Comparison of ENCODE assay signal across 8 cellular contexts in genomic region chr11:62841361-62842170, GRCh38. TPM values are rescaled to one million over a fixed set of nuclear protein-coding genes. Genes with fewer than 3 reads are reported as not detected.
A peak's percentile ranks its signal among the peaks of the same experiment; 100 is the strongest.
DNase-seq lines count a peak whose midpoint lies in the region; ATAC-seq, FAIRE-seq and TF ChIP-seq lines count a peak whose summit lies in the region.

No MANE protein-coding gene starts in this region.

- RAD21 ChIA-PET in GM12878 (lab: Charles Lee; ENCODE audit: unreplicated experiment), result interaction anchor here (0.9 to 2.9 kb wide), 13 partner anchors 10 to 286 kb away, joined by 3 to 31 read pairs (median 4); partner anchors contain the start of genes HNRNPUL2, POLR2G, STX5 and TMEM179B

- H2AFZ ChIP-seq in GM12878 (ENCODE audit: control insufficient read depth, low read depth, low read length), result peak overlapping the region; percentile 90

- WGBS in GM12878 (ENCODE audit: insufficient coverage, insufficient replicate concordance, low lambda C conversion rate, missing lambda C conversion rate), result under 1% methylated on average over 33 of the region's 33 CpGs

- peak; percentile 75 for DNase-seq in NK-92 treated with Interleukin-12 subunit alpha and Interleukin-12 subunit beta, amount 100 ng/mL, for 24 hours (lab: John Stamatoyannopoulos, UW)
- no peak for DNase-seq in NK-92 (lab: John Stamatoyannopoulos, UW; ENCODE audit: unreplicated experiment)
- DNase-seq in NCI-H187 treated with DMSO at 0.1 percent for 48 hours (lab: John Stamatoyannopoulos, UW), result peak; percentile 90
- peak; percentile 67 for DNase-seq in T-helper 9 cell
- DNase-seq in GM12878 (ENCODE audit: low read depth, low spot score), result peak; percentile 100
- DNase-seq in iPS DF 19.7 (ENCODE audit: low read depth, low spot score), result peak; percentile 100
- peak; percentile 89 for DNase-seq in sciatic nerve (ENCODE audit: low spot score)

- FAIRE-seq in GM12878 (lab: Jason Lieb, UNC), result peak; percentile 100

- peak; percentile 92 for TF ChIP-seq POLR2A in GM12878 (IDR thresholded peaks at IDR 0.05; ENCODE audit: low read depth, low read length)

- ATAC-seq in HG02943 (IDR thresholded peaks at IDR 0.05; ENCODE audit: low read depth, unreplicated experiment) (peak; percentile 48), GM12878 (peak; percentile 83), sciatic nerve (peak; percentile 80)

- no peak for TF ChIP-seq RAD21 in GM12878 (IDR thresholded peaks at IDR 0.05; ENCODE audit: insufficient read depth, low read depth, low read length)

- no peaks in the 10 kb centered on the region for H3K36me3 ChIP-seq in GM12878 (ENCODE audit: control insufficient read depth in 2 of 2, insufficient read depth in 2 of 2, low read length in 1 of 2)

- TF ChIP-seq EP300 in GM12878 (IDR thresholded peaks at IDR 0.05; ENCODE audit: borderline replicate concordance in 1 of 2, control insufficient read depth in 1 of 2, low read depth in 2 of 2, low read length in 2 of 2), result peak in 1 of 2 experiments; percentile 72; a peak in 1 of 4 replicates

- peak overlapping the region; percentile 99 for H3K9ac ChIP-seq in GM12878 (ENCODE audit: control insufficient read depth, insufficient read depth, low read length)

- TSS peak; percentile 98 for BruUV-seq in GM12878 (replicated peaks; lab: Mats Ljungman, UMichigan)

- H3K9me3 ChIP-seq in GM12878 (replicated peaks; ENCODE audit: control insufficient read depth, insufficient read depth, low read length), result no peaks in the 10 kb centered on the region

- peak overlapping the region; percentile 99 for H3K27ac ChIP-seq in GM12878 (ENCODE audit: control insufficient read depth, insufficient read depth)

- CTCF ChIA-PET in GM12878 (lab: Yijun Ruan, JAX), result interaction anchor here (0.6 to 3.4 kb wide), 10 partner anchors 9 to 285 kb away, joined by 3 to 28 read pairs (median 4); partner anchors contain the start of gene TMEM179B

- peak overlapping the region; percentile 89 for H3K4me2 ChIP-seq in GM12878 (ENCODE audit: control insufficient read depth, insufficient read depth)

- H3K4me1 ChIP-seq in GM12878 (ENCODE audit: control insufficient read depth, insufficient read depth, low read length), result peaks cover 7% of the 10 kb centered on the region

- H3K27me3 ChIP-seq in GM12878 (replicated peaks in 1 of 2; ENCODE audit: control insufficient read depth in 2 of 2, insufficient read depth in 2 of 2, low read length in 1 of 2), result no peaks in the 10 kb centered on the region

- peaks cover 22% of the 10 kb centered on the region for H3K79me2 ChIP-seq in GM12878 (ENCODE audit: control insufficient read depth, insufficient read depth, low read length)

- TF ChIP-seq CTCF in GM12878 (IDR thresholded peaks at IDR 0.05 in 2 of 3, conservative IDR thresholded peaks at IDR 0.05 in 1 of 3; ENCODE audit: control insufficient read depth in 2 of 3, extremely low read depth in 1 of 3, insufficient read depth in 1 of 3, low read depth in 3 of 3, low read length in 3 of 3), result peak in 1 of 3 experiments; percentile 21; a peak in 1 of 6 replicates

- no peaks in the 10 kb centered on the region for H4K20me1 ChIP-seq in GM12878 (ENCODE audit: control insufficient read depth, insufficient read depth)

- H3K4me3 ChIP-seq in GM12878, result peak overlapping the region; percentile 68; the same call in 1 of the 2 replicates

- SMC1A ChIA-PET in GM12878 (lab: Charles Lee; ENCODE audit: uncharacterized antibody, unreplicated experiment), result interaction anchor here (1.2 to 3.0 kb wide), 8 partner anchors 10 to 176 kb away, joined by 3 to 36 read pairs (median 6); partner anchors contain the start of genes C11orf98, CSKMT, STX5 and TEX54

- intact Hi-C loops in GM12878 (cut with micrococcal nuclease; ENCODE audit: unreplicated experiment) (loop anchor here (1.0 to 2.0 kb wide), 4 partner anchors 15 to 161 kb away; partner anchors contain the start of genes SLC3A2 and TTC9C), sciatic nerve (cut with DNase I) (no loop called here)

- in situ Hi-C loops in GM12878 (cut with MboI), result no loop called here

- POLR2A ChIA-PET in GM12878 (lab: Charles Lee), result interaction anchor here (0.7 to 3.4 kb wide), 26 partner anchors 9 to 297 kb away, joined by 3 to 92 read pairs (median 5); partner anchors contain the start of genes HNRNPUL2, LBHD1, NXF1 and POLR2G

RNA-seq across cellular contexts. Expression of gene WDR74, which starts 2.2 kb away (rescaled TPM):
- 62.3 and 66.4 TPM in 2 replicates for total RNA-seq in GM12878 (2013; cell fraction: nucleolus; rRNA removed)
- 101 and 103 TPM in 2 replicates for total RNA-seq in GM12878 (2014; rRNA removed)
- 54.4 and 58.0 TPM in 2 replicates for total RNA-seq in GM12878 (2014; rRNA removed; fragmentation: Illumina TruSeq; extraction: Trizol)
- 63.8 and 72.3 TPM in 2 replicates for total RNA-seq in GM12878 (2021)
- polyA plus RNA-seq in GM12878 (2011; ENCODE audit: low read depth), result 38.3 TPM
- polyA plus RNA-seq in GM12878 (2011; rRNA removed), result 36.2 and 54.3 TPM in 2 replicates
- 69.3 and 90.8 TPM in 2 replicates for polyA plus RNA-seq in GM12878 (2011; cell fraction: cytosol; rRNA removed)
- polyA plus RNA-seq in GM12878 (2011; cell fraction: nucleus; rRNA removed), result 163 and 166 TPM in 2 replicates
- 51.9 and 71.4 TPM in 2 replicates for polyA plus RNA-seq in GM12878 (2012)
- polyA plus RNA-seq in GM12878 (2014; fragmentation: Illumina TruSeq; extraction: Trizol), result 34.5 and 54.3 TPM in 2 replicates
- polyA plus RNA-seq in GM12878 (2014; fragmentation: Nextera tagmentation; extraction: Ambion mirVana), result 10 to 100 TPM; 18.2 to 54.5 TPM
- 86.6 and 99.0 TPM in 2 replicates for polyA plus RNA-seq in GM12878 (2014; rRNA removed)
- polyA plus RNA-seq in GM12878 (2016; fragmentation: Nextera tagmentation; extraction: Ambion mirVana), result 10 to 100 TPM; 63.4 to 74.4 TPM
- polyA minus RNA-seq in GM12878 (2011; rRNA and poly(A)+ RNA removed), result 68.5 and 73.3 TPM in 2 replicates
- 33.9 and 55.1 TPM in 2 replicates for polyA minus RNA-seq in GM12878 (2011; cell fraction: cytosol; rRNA and poly(A)+ RNA removed)
- 141 and 157 TPM in 2 replicates for polyA minus RNA-seq in GM12878 (2011; cell fraction: nucleus; rRNA and poly(A)+ RNA removed)
- total RNA-seq in sciatic nerve, result 34.5 TPM

RNA-seq across cellular contexts. Expression of gene TEX54, which starts 8.9 kb away (rescaled TPM):
- total RNA-seq in GM12878 (2013; cell fraction: nucleolus; rRNA removed), result not detected in 2 replicates
- 0.68 TPM in 1 of 2 replicates, not detected in the other for total RNA-seq in GM12878 (2014; rRNA removed)
- total RNA-seq in GM12878 (2014; rRNA removed; fragmentation: Illumina TruSeq; extraction: Trizol), result not detected in 2 replicates
- not detected in 2 replicates for total RNA-seq in GM12878 (2021)
- polyA plus RNA-seq in GM12878 (2011; ENCODE audit: low read depth), result not detected
- not detected in 2 replicates for polyA plus RNA-seq in GM12878 (2011; rRNA removed)
- not detected in 2 replicates for polyA plus RNA-seq in GM12878 (2011; cell fraction: cytosol; rRNA removed)
- 0.48 TPM in 1 of 2 replicates, not detected in the other for polyA plus RNA-seq in GM12878 (2011; cell fraction: nucleus; rRNA removed)
- 0.58 TPM in 1 of 2 replicates, not detected in the other for polyA plus RNA-seq in GM12878 (2012)
- polyA plus RNA-seq in GM12878 (2014; fragmentation: Illumina TruSeq; extraction: Trizol), result not detected in 2 replicates
- polyA plus RNA-seq in GM12878 (2014; fragmentation: Nextera tagmentation; extraction: Ambion mirVana), result not detected
- polyA plus RNA-seq in GM12878 (2014; rRNA removed), result not detected in 2 replicates
- under 1 TPM; 0.38 to 0.51 TPM for polyA plus RNA-seq in GM12878 (2016; fragmentation: Nextera tagmentation; extraction: Ambion mirVana)
- polyA minus RNA-seq in GM12878 (2011; rRNA and poly(A)+ RNA removed), result not detected in 2 replicates
- not detected in 2 replicates for polyA minus RNA-seq in GM12878 (2011; cell fraction: cytosol; rRNA and poly(A)+ RNA removed)
- 1.1 TPM in 1 of 2 replicates, not detected in the other for polyA minus RNA-seq in GM12878 (2011; cell fraction: nucleus; rRNA and poly(A)+ RNA removed)
- total RNA-seq in sciatic nerve, result not detected

RNA-seq across cellular contexts. Expression of gene STX5, which starts 9.7 kb away (rescaled TPM):
- total RNA-seq in GM12878 (2013; cell fraction: nucleolus; rRNA removed), result 28.8 and 33.0 TPM in 2 replicates
- 32.3 and 35.4 TPM in 2 replicates for total RNA-seq in GM12878 (2014; rRNA removed)
- total RNA-seq in GM12878 (2014; rRNA removed; fragmentation: Illumina TruSeq; extraction: Trizol), result 23.5 and 24.8 TPM in 2 replicates
- total RNA-seq in GM12878 (2021), result 28.6 and 33.5 TPM in 2 replicates
- 19.9 TPM for polyA plus RNA-seq in GM12878 (2011; ENCODE audit: low read depth)
- 22.1 and 30.0 TPM in 2 replicates for polyA plus RNA-seq in GM12878 (2011; rRNA removed)
- polyA plus RNA-seq in GM12878 (2011; cell fraction: cytosol; rRNA removed), result 38.2 and 43.3 TPM in 2 replicates
- 29.4 and 36.1 TPM in 2 replicates for polyA plus RNA-seq in GM12878 (2011; cell fraction: nucleus; rRNA removed)
- polyA plus RNA-seq in GM12878 (2012), result 34.5 and 35.2 TPM in 2 replicates
- 25.0 and 30.7 TPM in 2 replicates for polyA plus RNA-seq in GM12878 (2014; fragmentation: Illumina TruSeq; extraction: Trizol)
- polyA plus RNA-seq in GM12878 (2014; fragmentation: Nextera tagmentation; extraction: Ambion mirVana), result 1 to 10 TPM; 3.8 to 4.5 TPM
- polyA plus RNA-seq in GM12878 (2014; rRNA removed), result 31.1 and 32.8 TPM in 2 replicates
- 10 to 100 TPM; 21.6 to 21.9 TPM for polyA plus RNA-seq in GM12878 (2016; fragmentation: Nextera tagmentation; extraction: Ambion mirVana)
- polyA minus RNA-seq in GM12878 (2011; rRNA and poly(A)+ RNA removed), result 45.3 and 57.3 TPM in 2 replicates
- polyA minus RNA-seq in GM12878 (2011; cell fraction: cytosol; rRNA and poly(A)+ RNA removed), result 9.8 and 11.3 TPM in 2 replicates
- 15.1 and 16.0 TPM in 2 replicates for polyA minus RNA-seq in GM12878 (2011; cell fraction: nucleus; rRNA and poly(A)+ RNA removed)
- 51.6 TPM for total RNA-seq in sciatic nerve

RNA-seq across cellular contexts. Expression of gene NXF1, which starts 36.3 kb away (rescaled TPM):
- total RNA-seq in GM12878 (2013; cell fraction: nucleolus; rRNA removed), result 67.4 and 78.6 TPM in 2 replicates
- total RNA-seq in GM12878 (2014; rRNA removed) (30.6 and 31.8 TPM in 2 replicates), GM12878 (2014; rRNA removed; fragmentation: Illumina TruSeq; extraction: Trizol) (22.4 and 28.0 TPM in 2 replicates), GM12878 (2021) (51.8 and 56.2 TPM in 2 replicates), sciatic nerve (81.8 TPM)
- 42.2 TPM for polyA plus RNA-seq in GM12878 (2011; ENCODE audit: low read depth)
- polyA plus RNA-seq in GM12878 (2011; rRNA removed) (8.9 and 20.7 TPM in 2 replicates), GM12878 (2014; fragmentation: Illumina TruSeq; extraction: Trizol) (74.9 and 84.9 TPM in 2 replicates), GM12878 (2014; fragmentation: Nextera tagmentation; extraction: Ambion mirVana) (10 to 100 TPM; 23.4 to 37.5 TPM), GM12878 (2014; rRNA removed) (43.7 and 64.1 TPM in 2 replicates), GM12878 (2016; fragmentation: Nextera tagmentation; extraction: Ambion mirVana) (10 to 100 TPM; 71.7 to 75.5 TPM)
- polyA plus RNA-seq in GM12878 (2011; cell fraction: cytosol; rRNA removed), result 40.7 and 50.6 TPM in 2 replicates
- polyA plus RNA-seq in GM12878 (2011; cell fraction: nucleus; rRNA removed), result 196 and 244 TPM in 2 replicates
- 49.3 and 62.3 TPM in 2 replicates for polyA plus RNA-seq in GM12878 (2012)
- 21.9 and 22.9 TPM in 2 replicates for polyA minus RNA-seq in GM12878 (2011; rRNA and poly(A)+ RNA removed)
- polyA minus RNA-seq in GM12878 (2011; cell fraction: cytosol; rRNA and poly(A)+ RNA removed), result 13.2 and 14.7 TPM in 2 replicates
- polyA minus RNA-seq in GM12878 (2011; cell fraction: nucleus; rRNA and poly(A)+ RNA removed), result 26.2 and 37.8 TPM in 2 replicates

RNA-seq across cellular contexts. Expression of gene SLC3A2, which starts 39.1 kb away (rescaled TPM):
- total RNA-seq in GM12878 (2013; cell fraction: nucleolus; rRNA removed), result 136 and 176 TPM in 2 replicates
- total RNA-seq in GM12878 (2014; rRNA removed) (143 and 147 TPM in 2 replicates), GM12878 (2014; rRNA removed; fragmentation: Illumina TruSeq; extraction: Trizol) (72.2 and 79.6 TPM in 2 replicates), GM12878 (2021) (113 and 114 TPM in 2 replicates), sciatic nerve (102 TPM)
- 90.7 TPM for polyA plus RNA-seq in GM12878 (2011; ENCODE audit: low read depth)
- polyA plus RNA-seq in GM12878 (2011; rRNA removed) (127 and 134 TPM in 2 replicates), GM12878 (2014; fragmentation: Illumina TruSeq; extraction: Trizol) (79.7 and 80.9 TPM in 2 replicates), GM12878 (2014; fragmentation: Nextera tagmentation; extraction: Ambion mirVana) (10 to 100 TPM in 1 of 2 experiments, 1 to 10 TPM in 1; 6.9 to 17.0 TPM), GM12878 (2014; rRNA removed) (98.0 and 105 TPM in 2 replicates), GM12878 (2016; fragmentation: Nextera tagmentation; extraction: Ambion mirVana) (100 to 1,000 TPM; 148 to 158 TPM)
- 156 and 165 TPM in 2 replicates for polyA plus RNA-seq in GM12878 (2011; cell fraction: cytosol; rRNA removed)
- polyA plus RNA-seq in GM12878 (2011; cell fraction: nucleus; rRNA removed), result 299 and 395 TPM in 2 replicates
- polyA plus RNA-seq in GM12878 (2012), result 117 and 182 TPM in 2 replicates
- 78.4 and 115 TPM in 2 replicates for polyA minus RNA-seq in GM12878 (2011; rRNA and poly(A)+ RNA removed)
- 83.3 and 96.2 TPM in 2 replicates for polyA minus RNA-seq in GM12878 (2011; cell fraction: cytosol; rRNA and poly(A)+ RNA removed)
- polyA minus RNA-seq in GM12878 (2011; cell fraction: nucleus; rRNA and poly(A)+ RNA removed), result 89.7 and 103 TPM in 2 replicates
